Comparison of ENCODE assay signal across 25 cellular contexts in the genomic region with DNA sequence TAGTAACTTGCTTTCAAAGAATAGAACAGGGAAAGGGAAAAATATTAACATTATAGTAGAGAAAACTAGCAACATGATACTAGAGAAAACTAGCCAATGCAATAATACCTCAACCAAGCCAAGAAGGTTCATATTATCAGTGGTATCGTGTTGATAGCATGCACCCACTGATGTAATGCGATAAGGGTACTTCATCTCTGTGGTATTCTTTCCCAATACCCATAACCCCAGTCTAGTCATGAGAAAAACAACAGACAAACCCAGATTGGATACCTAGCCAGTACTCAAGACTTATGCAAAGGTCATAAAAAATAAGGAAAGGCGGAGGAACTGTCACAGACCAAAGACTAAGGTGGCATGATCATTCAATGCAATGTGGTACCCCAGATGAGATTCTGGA.
"Had no signal": no experiment of that assay in that cellular context is flagged by ENCODE, and none has a peak within 500 bp of the region (broad histone marks: within the 10 kb centered on the region; RNA-seq: fewer than 3 reads in every experiment).

No MANE protein-coding gene starts in this region.

- DNase-seq: activated CD4-positive, alpha-beta memory T cell treated with anti-CD3 and anti-CD28 coated beads for 36 hours; activated CD4-positive, alpha-beta T cell treated with anti-CD3 and anti-CD28 coated beads, Interleukin-2, amount 10 ng/mL, durations not matched to agents 7 days and 5 days; activated CD4-positive, CD25-positive, alpha-beta regulatory T cell; activated CD8-positive, alpha-beta memory T cell treated with anti-CD3 and anti-CD28 coated beads for 24 hours; activated gamma-delta T cell treated with Interleukin-2 at 50 U/mL for 16 hours; activated naive CD4-positive, alpha-beta T cell treated with anti-CD3 and anti-CD28 coated beads, Interleukin-2, amount 10 ng/mL, durations not matched to agents 7 days and 5 days; activated naive CD8-positive, alpha-beta T cell treated with anti-CD3 and anti-CD28 coated beads for 36 hours; activated T-cell treated with anti-CD3 and anti-CD28 coated beads, Interleukin-2, amount 50 U/mL, for 4 hours; anterior cingulate cortex; caudate nucleus; Kasumi-1; KBM-7; NCI-H1092; NCI-H1417; NCI-H1930; NCI-H2107; NCI-H2171 treated with DMSO at 0.1 percent for 48 hours; NCI-H226; NCI-H526; NCI-H774; SIG-M5; T-cell had no signal

- H3K27ac ChIP-seq: breast epithelium, VCaP had no signal

- H3K4me1 Mint-ChIP-seq: activated CD4-positive, alpha-beta T cell treated with anti-CD3 and anti-CD28 coated beads, Interleukin-2, amount 10 ng/mL, durations not matched to agents 7 days and 5 days; activated naive CD4-positive, alpha-beta T cell treated with anti-CD3 and anti-CD28 coated beads, Interleukin-2, amount 10 ng/mL, durations not matched to agents 7 days and 5 days had no signal

- H3K4me1 ChIP-seq: breast epithelium had no signal

- H3K4me3 ChIP-seq: breast epithelium had no signal

- H3K27me3 Mint-ChIP-seq: activated CD4-positive, alpha-beta memory T cell treated with anti-CD3 and anti-CD28 coated beads for 36 hours; activated CD4-positive, alpha-beta T cell treated with anti-CD3 and anti-CD28 coated beads, Interleukin-2, amount 10 ng/mL, durations not matched to agents 7 days and 5 days; activated naive CD4-positive, alpha-beta T cell treated with anti-CD3 and anti-CD28 coated beads, Interleukin-2, amount 10 ng/mL, durations not matched to agents 7 days and 5 days; activated naive CD8-positive, alpha-beta T cell treated with anti-CD3 and anti-CD28 coated beads for 36 hours; activated T-helper 17 cell treated with anti-CD3 and anti-CD28 coated beads, Interleukin-2, amount 50 U/mL, for 72 hours; T-cell had no signal

- H3K27ac Mint-ChIP-seq: activated CD4-positive, alpha-beta memory T cell treated with anti-CD3 and anti-CD28 coated beads for 36 hours; activated CD4-positive, alpha-beta T cell treated with anti-CD3 and anti-CD28 coated beads, Interleukin-2, amount 10 ng/mL, durations not matched to agents 7 days and 5 days; activated naive CD4-positive, alpha-beta T cell treated with anti-CD3 and anti-CD28 coated beads, Interleukin-2, amount 10 ng/mL, durations not matched to agents 7 days and 5 days; activated naive CD8-positive, alpha-beta T cell treated with anti-CD3 and anti-CD28 coated beads for 36 hours; activated T-helper 17 cell treated with anti-CD3 and anti-CD28 coated beads, Interleukin-2, amount 50 U/mL, for 72 hours; T-cell had no signal

- H3K27me3 ChIP-seq: breast epithelium had no signal

- ATAC-seq: activated T-cell treated with anti-CD3 and anti-CD28 coated beads, Interleukin-2, amount 50 U/mL, for 4 hours; activated T-helper 17 cell treated with anti-CD3 and anti-CD28 coated beads, Interleukin-2, amount 50 U/mL, for 72 hours; T-cell had no signal

- H3K9me3 Mint-ChIP-seq: activated T-helper 17 cell treated with anti-CD3 and anti-CD28 coated beads, Interleukin-2, amount 50 U/mL, for 72 hours had no signal

- H3K4me3 Mint-ChIP-seq: activated CD4-positive, alpha-beta memory T cell treated with anti-CD3 and anti-CD28 coated beads for 36 hours; activated CD4-positive, alpha-beta T cell treated with anti-CD3 and anti-CD28 coated beads, Interleukin-2, amount 10 ng/mL, durations not matched to agents 7 days and 5 days; activated naive CD4-positive, alpha-beta T cell treated with anti-CD3 and anti-CD28 coated beads, Interleukin-2, amount 10 ng/mL, durations not matched to agents 7 days and 5 days; activated naive CD8-positive, alpha-beta T cell treated with anti-CD3 and anti-CD28 coated beads for 36 hours; activated T-cell treated with anti-CD3 and anti-CD28 coated beads, Interleukin-2, amount 50 U/mL, for 4 hours; activated T-helper 17 cell treated with anti-CD3 and anti-CD28 coated beads, Interleukin-2, amount 50 U/mL, for 72 hours; T-cell had no signal

- H3K36me3 ChIP-seq: breast epithelium had no signal
